In genomic region chr3:45590822-45591546, GRCh38 we compare ENCODE assay signal across 26 cellular contexts.
"Had no signal": no experiment of that assay in that cellular context is flagged by ENCODE, and none has a peak within 500 bp of the region (broad histone marks: within the 10 kb centered on the region; RNA-seq: fewer than 3 reads in every experiment).

No MANE protein-coding gene starts in this region.

- H3K9me3 Mint-ChIP-seq: activated CD4-positive, alpha-beta T cell treated with anti-CD3 and anti-CD28 coated beads, Interleukin-2, amount 10 ng/mL, durations not matched to agents 7 days and 5 days; activated naive CD8-positive, alpha-beta T cell treated with anti-CD3 and anti-CD28 coated beads, Interleukin-2, amount 10 ng/mL, durations not matched to agents 7 days and 5 days; activated T-cell treated with anti-CD3 and anti-CD28 coated beads, Interleukin-2, amount 50 U/mL, for 24 hours; activated T-helper 2 cell treated with anti-CD3 and anti-CD28 coated beads, Interferon-gamma antibody, Interleukin-2, Interleukin-4, amounts not matched to agents 10 μg/mL and 5 μg/mL and 100 μg/mL, durations not matched to agents 14 hours and 24 hours and 36 hours; memory B cell had no signal

- DNase-seq: activated CD4-positive, alpha-beta T cell treated with anti-CD3 and anti-CD28 coated beads, Interleukin-2, amount 10 ng/mL, durations not matched to agents 7 days and 5 days; activated CD4-positive, CD25-positive, alpha-beta regulatory T cell; activated CD8-positive, alpha-beta T cell treated with anti-CD3 and anti-CD28 coated beads, Interleukin-2, amount 10 ng/mL, durations not matched to agents 7 days and 5 days; activated naive CD4-positive, alpha-beta T cell treated with Interleukin-2 at 50 U/mL for 16 hours; activated naive CD8-positive, alpha-beta T cell treated with anti-CD3 and anti-CD28 coated beads, Interleukin-2, amount 10 ng/mL, durations not matched to agents 7 days and 5 days; activated T-cell treated with anti-CD3 and anti-CD28 coated beads, Interleukin-2, amount 50 U/mL, for 24 hours; amygdala; body of pancreas; caudate nucleus; effector CD4-positive, alpha-beta T cell; gastrocnemius medialis; head of caudate nucleus; left ventricle myocardium superior; naive B cell; ovary; psoas muscle; right cardiac atrium; stimulated activated naive CD8-positive, alpha-beta T cell treated with anti-CD3 and anti-CD28 coated beads, Interleukin-15, Interleukin-2, amounts not matched to agents 100 U/mL and 50 U/mL, for 24 hours; substantia nigra; T-helper 9 cell; tibial artery had no signal

- H3K27ac Mint-ChIP-seq: activated CD4-positive, alpha-beta T cell treated with anti-CD3 and anti-CD28 coated beads, Interleukin-2, amount 10 ng/mL, durations not matched to agents 7 days and 5 days; activated CD8-positive, alpha-beta T cell treated with anti-CD3 and anti-CD28 coated beads, Interleukin-2, amount 10 ng/mL, durations not matched to agents 7 days and 5 days; activated naive CD8-positive, alpha-beta T cell treated with anti-CD3 and anti-CD28 coated beads, Interleukin-2, amount 10 ng/mL, durations not matched to agents 7 days and 5 days; activated T-cell treated with anti-CD3 and anti-CD28 coated beads, Interleukin-2, amount 50 U/mL, for 24 hours; activated T-helper 2 cell treated with anti-CD3 and anti-CD28 coated beads, Interferon-gamma antibody, Interleukin-2, Interleukin-4, amounts not matched to agents 10 μg/mL and 5 μg/mL and 100 μg/mL, durations not matched to agents 14 hours and 24 hours and 36 hours; memory B cell; naive B cell had no signal

- H3K4me3 ChIP-seq: body of pancreas, coronary artery, gastrocnemius medialis, mucosa of descending colon, ovary, psoas muscle, tibial artery had no signal

- H3K27me3 ChIP-seq: body of pancreas, gastrocnemius medialis, ovary, tibial artery had no signal

- H3K27ac ChIP-seq: body of pancreas, coronary artery, ovary, tibial artery had no signal

- H3K27me3 Mint-ChIP-seq: activated T-cell treated with anti-CD3 and anti-CD28 coated beads, Interleukin-2, amount 50 U/mL, for 24 hours; memory B cell; naive B cell had no signal

- ATAC-seq: activated CD8-positive, alpha-beta T cell treated with anti-CD3 and anti-CD28 coated beads, Interleukin-2, amount 10 ng/mL, durations not matched to agents 7 days and 5 days; body of pancreas; esophagus mucosa; gastrocnemius medialis; left ventricle myocardium superior; mucosa of descending colon; right cardiac atrium; stimulated activated naive CD8-positive, alpha-beta T cell treated with anti-CD3 and anti-CD28 coated beads, Interleukin-15, Interleukin-2, amounts not matched to agents 100 U/mL and 50 U/mL, for 24 hours had no signal

- H3K9me3 ChIP-seq: body of pancreas, gastrocnemius medialis, mucosa of descending colon, ovary, psoas muscle, tibial artery had no signal

- H3K4me3 Mint-ChIP-seq: activated CD4-positive, alpha-beta T cell treated with anti-CD3 and anti-CD28 coated beads, Interleukin-2, amount 10 ng/mL, durations not matched to agents 7 days and 5 days; activated CD8-positive, alpha-beta T cell treated with anti-CD3 and anti-CD28 coated beads, Interleukin-2, amount 10 ng/mL, durations not matched to agents 7 days and 5 days; activated naive CD8-positive, alpha-beta T cell treated with anti-CD3 and anti-CD28 coated beads, Interleukin-2, amount 10 ng/mL, durations not matched to agents 7 days and 5 days; activated T-cell treated with anti-CD3 and anti-CD28 coated beads, Interleukin-2, amount 50 U/mL, for 24 hours; memory B cell had no signal

- H3K36me3 Mint-ChIP-seq: activated naive CD8-positive, alpha-beta T cell treated with anti-CD3 and anti-CD28 coated beads, Interleukin-2, amount 10 ng/mL, durations not matched to agents 7 days and 5 days; naive B cell had no signal

- H3K36me3 ChIP-seq: gastrocnemius medialis, ovary, tibial artery had no signal
